16 cellular contexts compared by ENCODE assay signal in genomic region chr17:4187076-4187475, GRCh38. TPM values are rescaled to one million over a fixed set of nuclear protein-coding genes. Genes with fewer than 3 reads are reported as not detected.
A peak's percentile ranks its signal among the peaks of the same experiment; 100 is the strongest.
DNase-seq lines count a peak whose midpoint lies in the region; ATAC-seq and TF ChIP-seq lines count a peak whose summit lies in the region.
"Had no signal": no experiment of that assay in that cellular context is flagged by ENCODE, and none has a peak within 500 bp of the region (broad histone marks: within the 10 kb centered on the region; RNA-seq: fewer than 3 reads in every experiment).

No MANE protein-coding gene starts in this region.

- H3K4me1 Mint-ChIP-seq in nephron progenitor cell: peaks cover 37% of the 10 kb centered on the region
- H3K4me1 Mint-ChIP-seq in stimulated activated memory B cell treated with anti-CD40 and anti-IgM and Interleukin-4, amounts not matched to agents 10 μg/mL and 1 μg/mL and 100 μg/mL, for 72 hours: no peaks in the 10 kb centered on the region
- H3K4me1 Mint-ChIP-seq: naive B cell had no signal

- H3K27ac ChIP-seq in RWPE2 (ENCODE audit: poor library complexity, severe bottlenecking) (peak overlapping the region; percentile 50), foreskin keratinocyte (peak overlapping the region; percentile 55)
- H3K27ac ChIP-seq: HL-60 had no signal

- DNase-seq in AG10803 (ENCODE audit: low read depth) (peak; percentile 3), RWPE2 (ENCODE audit: low spot score) (peak; percentile 80), foreskin keratinocyte (peak; percentile 97 to 98), nephron progenitor cell (no peak), cortex of kidney (lab: John Stamatoyannopoulos, UW) (no peak), GM19238 (ENCODE audit: insufficient read length, low spot score) (no peak)
- DNase-seq: activated CD4-positive, alpha-beta T cell treated with anti-CD3 and anti-CD28 coated beads for 4 hours; activated gamma-delta T cell treated with Interleukin-2 at 50 U/mL for 16 hours; DND-41; MV-4-11; naive B cell; NCI-H345; T-cell had no signal

- H3K9me3 ChIP-seq in RWPE2 (ENCODE audit: severe bottlenecking): no peaks in the 10 kb centered on the region

- H3K36me3 Mint-ChIP-seq in nephron progenitor cell (ENCODE audit: low read depth): peaks cover 62% of the 10 kb centered on the region
- H3K36me3 Mint-ChIP-seq in stimulated activated memory B cell treated with anti-CD40 and anti-IgM and Interleukin-4, amounts not matched to agents 10 μg/mL and 1 μg/mL and 100 μg/mL, for 72 hours: peaks cover 59% of the 10 kb centered on the region

- no peaks in the 10 kb centered on the region for H3K27me3 ChIP-seq in RWPE2 (ENCODE audit: insufficient read depth, poor library complexity, severe bottlenecking)
- no peaks in the 10 kb centered on the region for H3K27me3 ChIP-seq in foreskin keratinocyte

- ATAC-seq in RWPE2 (ENCODE audit: low read depth) (peak; percentile 96), foreskin keratinocyte (peak; percentile 95), GM19455 (IDR thresholded peaks at IDR 0.05; ENCODE audit: unreplicated experiment) (no peak)
- ATAC-seq in stimulated activated memory B cell treated with anti-CD40 and anti-IgM and Interleukin-4, amounts not matched to agents 10 μg/mL and 1 μg/mL and 100 μg/mL, for 72 hours: no peak
- ATAC-seq: T-cell had no signal

- H3K27ac Mint-ChIP-seq in nephron progenitor cell: peak overlapping the region; percentile 94
- H3K27ac Mint-ChIP-seq in stimulated activated memory B cell treated with anti-CD40 and anti-IgM and Interleukin-4, amounts not matched to agents 10 μg/mL and 1 μg/mL and 100 μg/mL, for 72 hours: no peak overlapping the region
- H3K27ac Mint-ChIP-seq: naive B cell had no signal

- H3K4me1 ChIP-seq in RWPE2 (ENCODE audit: insufficient read depth, poor library complexity, severe bottlenecking) (peaks cover 13% of the 10 kb centered on the region), foreskin keratinocyte (peaks cover 6% of the 10 kb centered on the region)

- H3K4me3 ChIP-seq in AG10803 (ENCODE audit: low read length) (no peak overlapping the region), RWPE2 (ENCODE audit: severe bottlenecking) (no peak overlapping the region)

- H3K9me3 Mint-ChIP-seq in nephron progenitor cell: no peaks in the 10 kb centered on the region
- no peaks in the 10 kb centered on the region for H3K9me3 Mint-ChIP-seq in stimulated activated memory B cell treated with anti-CD40 and anti-IgM and Interleukin-4, amounts not matched to agents 10 μg/mL and 1 μg/mL and 100 μg/mL, for 72 hours
- H3K9me3 Mint-ChIP-seq: naive B cell, T-cell had no signal

- no peak overlapping the region for H3K4me3 Mint-ChIP-seq in nephron progenitor cell
- H3K4me3 Mint-ChIP-seq in stimulated activated memory B cell treated with anti-CD40 and anti-IgM and Interleukin-4, amounts not matched to agents 10 μg/mL and 1 μg/mL and 100 μg/mL, for 72 hours: no peak overlapping the region
- H3K4me3 Mint-ChIP-seq: T-cell had no signal

- peaks cover 61% of the 10 kb centered on the region for H3K36me3 ChIP-seq in RWPE2 (ENCODE audit: low read depth)

- TF ChIP-seq CTCF in AG10803 (conservative IDR thresholded peaks at IDR 0.05; ENCODE audit: low read length) (no peak), RWPE2 (IDR thresholded peaks at IDR 0.05; ENCODE audit: poor library complexity, severe bottlenecking) (no peak), foreskin keratinocyte (conservative IDR thresholded peaks at IDR 0.05) (no peak), nephron progenitor cell (IDR thresholded peaks at IDR 0.05) (no peak)

- H3K27me3 Mint-ChIP-seq in nephron progenitor cell (ENCODE audit: low read depth, poor library complexity): no peaks in the 10 kb centered on the region
- H3K27me3 Mint-ChIP-seq in stimulated activated memory B cell treated with anti-CD40 and anti-IgM and Interleukin-4, amounts not matched to agents 10 μg/mL and 1 μg/mL and 100 μg/mL, for 72 hours: no peaks in the 10 kb centered on the region
- H3K27me3 Mint-ChIP-seq: naive B cell, T-cell had no signal

RNA-seq across cellular contexts. Expression of gene CYB5D2, which starts 44.1 kb away (rescaled TPM):
- total RNA-seq in foreskin keratinocyte: 5.1 and 6.5 TPM in 2 replicates
- polyA plus RNA-seq in foreskin keratinocyte: 5.6 and 7.5 TPM in 2 replicates

RNA-seq across cellular contexts. Expression of gene ZZEF1, which starts 44.2 kb away (rescaled TPM):
- 19.6 and 20.7 TPM in 2 replicates for total RNA-seq in foreskin keratinocyte
- 2.8 and 3.2 TPM in 2 replicates for polyA plus RNA-seq in foreskin keratinocyte

Comparison
In these comparisons a context has a peak if more than half of its experiments do, and no peak if none do; other contexts are left out.
1. DNase-seq: peak in AG10803 (single experiment), RWPE2 (single experiment) and foreskin keratinocyte (2 of 2); none in nephron progenitor cell (single experiment), cortex of kidney (single experiment) and GM19238 (single experiment).
2. ATAC-seq: peak in RWPE2 (single experiment) and foreskin keratinocyte (single experiment); none in stimulated activated memory B cell treated with anti-CD40 and anti-IgM and Interleukin-4, amounts not matched to agents 10 μg/mL and 1 μg/mL and 100 μg/mL, for 72 hours (single experiment) and GM19455 (single experiment).